In genomic region chr7:20329389-20330175, GRCh38 we compare ENCODE assay signal across 8 cellular contexts. TPM values are rescaled to one million over a fixed set of nuclear protein-coding genes. Genes with fewer than 3 reads are reported as not detected.
A peak's percentile ranks its signal among the peaks of the same experiment; 100 is the strongest.
DNase-seq lines count a peak whose midpoint lies in the region; ATAC-seq, FAIRE-seq and TF ChIP-seq lines count a peak whose summit lies in the region.

No MANE protein-coding gene starts in this region.

- peak; percentile 34 for TF ChIP-seq CTCF in upper lobe of right lung (IDR thresholded peaks at IDR 0.05)

- peak; percentile 39 for ATAC-seq in HG02610 (IDR thresholded peaks at IDR 0.05; ENCODE audit: unreplicated experiment)
- ATAC-seq in esophagus mucosa, result peak; percentile 47
- peak; percentile 77 for ATAC-seq in upper lobe of right lung

- DNase-seq in ACHN (peak; percentile 97), GM12891 (ENCODE audit: insufficient read length, low spot score) (peak; percentile 13), NCI-H1092 (lab: John Stamatoyannopoulos, UW) (peak; percentile 58), UCSD-AML1 (lab: John Stamatoyannopoulos, UW; ENCODE audit: unreplicated experiment) (peak; percentile 38), upper lobe of right lung (peak; percentile 74)

- intact Hi-C loops in upper lobe of right lung (cut with DNase I), result no loop called here

- no peaks in the 10 kb centered on the region for H3K36me3 ChIP-seq in upper lobe of right lung

- H3K27me3 ChIP-seq in mononuclear cell (ENCODE audit: insufficient read depth, low read length) (peaks cover 37% of the 10 kb centered on the region), upper lobe of right lung (peaks cover 16% of the 10 kb centered on the region)

- H3K4me1 ChIP-seq in mononuclear cell (ENCODE audit: insufficient read depth, low read length) (peaks cover 29% of the 10 kb centered on the region), upper lobe of right lung (no peaks in the 10 kb centered on the region)

- FAIRE-seq in GM12891 (lab: Jason Lieb, UNC), result no peak

- peak overlapping the region; percentile 82 for H3K27ac ChIP-seq in upper lobe of right lung

- in situ Hi-C loops in ACHN (cut with HindIII; ENCODE audit: low pct_ligation_motif_present, low pct_unique_long_range_greater_than_20kb, low sequenced_read_pairs), result no loop called here

- no peak for TF ChIP-seq POLR2A in GM12891 (IDR thresholded peaks at IDR 0.05; ENCODE audit: low read depth, low read length)

- H3K9me3 ChIP-seq in mononuclear cell (ENCODE audit: low read depth, low read length) (no peaks in the 10 kb centered on the region), upper lobe of right lung (no peaks in the 10 kb centered on the region)

- H3K4me3 ChIP-seq in mononuclear cell (ENCODE audit: low read length), result peak overlapping the region; percentile 41
- H3K4me3 ChIP-seq in upper lobe of right lung, result peak overlapping the region; percentile 64

TF ChIP-seq in GM12891, 5 proteins besides CTCF, POLR2A, EP300 and RAD21:
- TF ChIP-seq TAF1 (IDR thresholded peaks at IDR 0.05; ENCODE audit: low read depth, low read length) (0 out of 2 replicates have a peak, but pooled peaks have one; percentile 13), POLR2AphosphoS5 (IDR thresholded peaks at IDR 0.05; ENCODE audit: low read depth, low read length) (no peak), POU2F2 (IDR thresholded peaks at IDR 0.05; ENCODE audit: low read depth, low read length) (peak; percentile 61)

RNA-seq across cellular contexts. Expression of gene ITGB8, which starts 1.1 kb away (rescaled TPM):
- 0.28 TPM for polyA plus RNA-seq in GM12891 (2012; ENCODE audit: low read depth, missing spikeins)
- 16.3 TPM for total RNA-seq in esophagus mucosa
- total RNA-seq in mononuclear cell, result 11.3 TPM
- 4.6 TPM for total RNA-seq in upper lobe of right lung

Comparison
In these comparisons a context has a peak if more than half of its experiments do, and no peak if none do; other contexts are left out.
1. Peak in every context shown above with its lines: DNase-seq, ATAC-seq, H3K4me3 ChIP-seq and H3K27ac ChIP-seq.
2. DNase-seq: peak in every context shown above with its lines; median percentile 97 in ACHN; 74 in upper lobe of right lung; 58 in NCI-H1092; 38 in UCSD-AML1; 13 in GM12891.